ENCODE assay signal across 10 cellular contexts in the genomic region with DNA sequence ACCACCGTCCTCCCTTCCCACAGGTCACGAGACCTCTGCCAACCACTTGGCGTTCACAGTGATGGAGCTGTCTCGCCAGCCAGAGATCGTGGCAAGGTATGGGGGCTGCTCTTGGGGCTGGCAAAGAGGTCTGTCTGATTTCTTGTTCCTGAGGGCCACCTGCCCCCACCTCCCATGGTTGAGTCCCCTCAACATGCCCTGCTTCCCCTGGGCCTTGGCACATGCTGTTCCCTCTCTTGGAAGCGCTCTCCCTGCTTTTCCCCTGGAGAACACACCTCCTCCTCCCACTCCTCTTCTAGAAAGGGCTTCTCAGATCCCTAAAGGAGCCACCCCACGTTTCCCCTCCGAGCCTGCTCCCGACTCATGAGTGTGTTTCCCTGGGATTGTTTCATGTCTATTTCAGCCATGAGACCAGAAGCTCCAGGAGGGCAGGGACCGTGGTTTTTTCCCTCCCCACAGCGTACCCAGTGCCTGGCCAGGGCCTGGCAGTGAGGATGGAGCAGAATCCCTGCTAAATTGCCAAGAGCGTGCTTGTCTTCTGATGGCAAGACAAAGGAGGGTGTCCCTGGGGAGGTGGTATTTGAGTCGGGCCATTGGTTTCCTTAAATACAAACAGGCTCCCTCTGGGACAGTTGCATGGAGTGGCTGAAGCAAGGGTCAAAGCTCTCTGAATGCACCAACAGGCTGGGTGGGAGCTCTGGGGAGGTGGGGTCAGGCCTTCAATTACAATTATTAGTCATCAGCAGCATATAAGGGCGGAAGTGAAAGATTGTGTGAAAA.
DNase-seq lines count a peak whose midpoint lies in the region; ATAC-seq lines count a peak whose summit lies in the region.
"Had no signal": no experiment of that assay in that cellular context is flagged by ENCODE, and none has a peak within 500 bp of the region (broad histone marks: within the 10 kb centered on the region; RNA-seq: fewer than 3 reads in every experiment).

No MANE protein-coding gene starts in this region.

- DNase-seq in islet precursor cell (peak; percentile 44), T-helper 9 cell (no peak), Kasumi-1 (lab: John Stamatoyannopoulos, UW) (no peak), amygdala (lab: John Stamatoyannopoulos, UW) (no peak), RKO (ENCODE audit: low spot score) (no peak)
- DNase-seq: KG1, Right ventricle myocardium superior had no signal

- ATAC-seq in GM18519 (IDR thresholded peaks at IDR 0.05; ENCODE audit: low FRiP score, unreplicated experiment) (peak; percentile 58), GM21529 (IDR thresholded peaks at IDR 0.05; ENCODE audit: unreplicated experiment) (peak; percentile 90), HG03432 (IDR thresholded peaks at IDR 0.05; ENCODE audit: unreplicated experiment) (peak; percentile 91)
